Comparison of ENCODE assay signal across 1 cellular context in the genomic region with DNA sequence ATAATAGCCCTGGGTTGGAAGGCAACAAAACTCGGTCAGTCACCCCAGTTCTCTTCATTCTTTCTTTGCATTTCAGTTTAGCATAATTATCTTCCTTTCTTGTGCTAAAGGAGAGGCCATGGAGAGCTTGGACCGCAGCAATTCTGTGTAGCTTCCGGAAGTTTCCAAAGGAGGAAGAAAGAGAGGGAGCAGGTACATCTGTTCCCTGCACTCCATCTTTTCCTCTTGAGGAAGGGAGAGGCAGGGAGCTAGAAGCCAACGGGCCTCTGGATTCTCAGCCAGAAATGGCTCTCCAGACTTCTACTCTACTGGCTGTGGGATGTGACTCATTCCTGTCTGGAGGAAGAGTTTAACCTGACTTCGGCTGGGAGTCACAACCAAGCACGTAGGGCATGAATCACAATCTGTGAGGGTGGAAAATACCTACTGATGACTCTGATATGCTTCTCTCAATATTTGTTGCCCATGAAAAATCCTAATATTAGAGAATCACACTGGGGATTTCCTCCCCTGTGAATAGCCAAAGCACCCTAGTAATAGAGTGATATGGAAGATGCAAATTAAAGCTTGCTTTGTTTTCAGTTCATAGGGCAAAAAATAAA.
TF ChIP-seq lines count a peak whose summit lies in the region.

No MANE protein-coding gene starts in this region.

TF ChIP-seq in K562, 482 proteins besides CTCF, POLR2A, EP300 and RAD21 (continued from another document):
- TF ChIP-seq, protein P1, sequence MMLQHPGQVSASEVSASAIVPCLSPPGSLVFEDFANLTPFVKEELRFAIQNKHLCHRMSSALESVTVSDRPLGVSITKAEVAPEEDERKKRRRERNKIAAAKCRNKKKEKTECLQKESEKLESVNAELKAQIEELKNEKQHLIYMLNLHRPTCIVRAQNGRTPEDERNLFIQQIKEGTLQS (IDR thresholded peaks at IDR 0.05), result peak; percentile 69
- TF ChIP-seq, protein P1 (CRISPR knock-in tag; conservative IDR thresholded peaks at IDR 0.05), result no peak
- TF ChIP-seq FOS (IDR thresholded peaks at IDR 0.05; ENCODE audit: extremely low read depth, insufficient read length) (peak; percentile 29), SMARCA4 (IDR thresholded peaks at IDR 0.05) (peak; percentile 43; the same call in 1 of the 2 replicates), SMARCE1 (IDR thresholded peaks at IDR 0.05) (0 out of 2 replicates have a peak, but pooled peaks have one; percentile 51), DPF2 (IDR thresholded peaks at IDR 0.05) (peak; percentile 65; the same call in 1 of the 2 replicates), JUN (IDR thresholded peaks at IDR 0.05; ENCODE audit: borderline replicate concordance, low read depth, low read length) (peak; percentile 84), JUN (CRISPR knock-in tag; IDR thresholded peaks at IDR 0.05; ENCODE audit: borderline replicate concordance) (no peak), EGR1 (conservative IDR thresholded peaks at IDR 0.05) (peak; percentile 36), LCOR (CRISPR knock-in tag; IDR thresholded peaks at IDR 0.05) (0 out of 2 replicates have a peak, but pooled peaks have one; percentile 29), JUND (IDR thresholded peaks at IDR 0.05; ENCODE audit: borderline replicate concordance, low read depth, low read length) (peak; percentile 79), JUND (tag; IDR thresholded peaks at IDR 0.05; ENCODE audit: borderline replicate concordance, low read depth, low read length) (peak; percentile 77; the same call in 2 of the 3 replicates)
